In genomic region chr16:88365244-88365865, GRCh38 we compare ENCODE assay signal across 17 cellular contexts. TPM values are rescaled to one million over a fixed set of nuclear protein-coding genes. Genes with fewer than 3 reads are reported as not detected.
DNase-seq lines count a peak whose midpoint lies in the region; ATAC-seq, FAIRE-seq and TF ChIP-seq lines count a peak whose summit lies in the region.
"Had no signal": no experiment of that assay in that cellular context is flagged by ENCODE, and none has a peak within 500 bp of the region (broad histone marks: within the 10 kb centered on the region; RNA-seq: fewer than 3 reads in every experiment).

No MANE protein-coding gene starts in this region.

- no peak overlapping the region for H2BK12ac ChIP-seq in H1 (ENCODE audit: low read depth, low read length)

- no peak overlapping the region for H4K5ac ChIP-seq in H1 (ENCODE audit: insufficient read length, low read depth, low read length)

- FAIRE-seq in H1 (lab: Jason Lieb, UNC): no peak
- no peak for FAIRE-seq in GM19239 (lab: Jason Lieb, UNC)
- FAIRE-seq: RCC 7860 had no signal

- H3K14ac ChIP-seq in H1 (ENCODE audit: insufficient read length): no peak overlapping the region

- no peak overlapping the region for H3K27ac ChIP-seq in H1 (ENCODE audit: low read depth, low read length)
- no peak overlapping the region for H3K27ac ChIP-seq in right lobe of liver
- no peak overlapping the region for H3K27ac ChIP-seq in spleen
- H3K27ac ChIP-seq: 22Rv1 had no signal

- no peak overlapping the region for H3K9ac ChIP-seq in H1 (replicated peaks in 1 of 4; ENCODE audit: extremely low read depth in 1 of 4, low read depth in 3 of 4, low read length in 3 of 4)

- no peak overlapping the region for H3K23ac ChIP-seq in H1 (ENCODE audit: insufficient read length)

- H3K4me1 ChIP-seq in H1 (replicated peaks in 1 of 4; ENCODE audit: control insufficient read depth in 3 of 4, insufficient read depth in 4 of 4, low read length in 3 of 4) (0 out of 7 replicates have a peak, but pooled peaks cover 0 to 2% (median 0%) of the 10 kb centered on the region in 4 experiments), right lobe of liver (no peaks in the 10 kb centered on the region), spleen (no peaks in the 10 kb centered on the region)
- H3K4me1 ChIP-seq: HAP-1 had no signal

- H3K18ac ChIP-seq in H1 (ENCODE audit: extremely low read depth, low read length): no peak overlapping the region

- no peak overlapping the region for H2AFZ ChIP-seq in H1 (ENCODE audit: low read length)

- no peak overlapping the region for H2BK120ac ChIP-seq in H1 (replicated peaks; ENCODE audit: low read depth, low read length)

- POLR2A ChIA-PET in H1 (lab: Charles Lee; ENCODE audit: partially characterized antibody): no interaction called here

- intact Hi-C loops in Right ventricle myocardium inferior (cut with DNase I) (no loop called here), cardiac septum (cut with DNase I) (no loop called here), right lobe of liver (cut with DNase I) (no loop called here), spleen (cut with DNase I; ENCODE audit: low total_unique reads) (no loop called here)

- H4K91ac ChIP-seq in H1 (replicated peaks; ENCODE audit: insufficient read length, low read length): no peak overlapping the region

- DNase-seq in Right ventricle myocardium inferior (ENCODE audit: missing footprints) (peak; percentile 45), cardiac septum (ENCODE audit: low spot score) (no peak), H1 (ENCODE audit: low read depth in 1 of 2, low spot score in 2 of 2) (no peak), right lobe of liver (peak in 2 of 3 donors; percentile 6 to 32), spleen (peak; percentile 37), mesenteric fat pad (ENCODE audit: low spot score) (no peak), GM19239 (ENCODE audit: insufficient read length, low spot score) (no peak), HCEC 1CT (no peak)
- DNase-seq: DMS 273 treated with DMSO at 0.1 percent for 48 hours, DND-41, KG1, NCI-H1694 treated with DMSO at 0.1 percent for 48 hours, NCI-H748 treated with DMSO at 0.1 percent for 48 hours, SHP77 treated with DMSO at 0.1 percent for 48 hours had no signal

- H2BK5ac ChIP-seq in H1 (ENCODE audit: low read depth, low read length): no peak overlapping the region

- H3K4me2 ChIP-seq in H1 (ENCODE audit: insufficient read depth in 1 of 2, low read depth in 2 of 2, low read length in 2 of 2): no peak overlapping the region

- no peak overlapping the region for H3K4ac ChIP-seq in H1 (replicated peaks; ENCODE audit: insufficient read length, low read depth, low read length)

- no peak for ATAC-seq in Right ventricle myocardium inferior
- ATAC-seq in right lobe of liver: no peak

- 90% methylated on average over 6 of the region's 6 CpGs; no CpG with 5 or more reads in 1 of the 2 experiments for WGBS in H1 (ENCODE audit: extremely low coverage in 1 of 2, insufficient coverage in 1 of 2, insufficient read length in 1 of 2, insufficient replicate concordance in 2 of 2, low coverage in 1 of 2, low lambda C conversion rate in 2 of 2, missing lambda C conversion rate in 1 of 2), 2 experiments
- WGBS in right lobe of liver (ENCODE audit: insufficient coverage, low coverage, low lambda C conversion rate, missing lambda C conversion rate): 67% methylated on average over 1 of the region's 6 CpGs
- WGBS in spleen, 5 donors: 83 to 89% (median 85%) methylated on average over 2 to 6 of the region's 6 CpGs

- no peaks in the 10 kb centered on the region for H3K79me2 ChIP-seq in H1 (ENCODE audit: control insufficient read depth in 1 of 2, insufficient read depth in 2 of 2, low read length in 2 of 2)

- peak; percentile 16 to 33; a peak in 2 of 4 replicates for TF ChIP-seq RAD21 in H1 (IDR thresholded peaks at IDR 0.05 in 1 of 2, conservative IDR thresholded peaks at IDR 0.05 in 1 of 2; ENCODE audit: low read depth in 2 of 2, low read length in 2 of 2)

- H3K27me3 ChIP-seq in H1 (replicated peaks in 1 of 4; ENCODE audit: control insufficient read depth in 3 of 4, extremely low read depth in 1 of 4, insufficient read depth in 3 of 4, low read length in 3 of 4) (no peaks in the 10 kb centered on the region), right lobe of liver (no peaks in the 10 kb centered on the region), spleen (replicated peaks in 1 of 7) (peaks cover 0 to 16% (median 0%) of the 10 kb centered on the region in 7 donors)

- CTCF ChIA-PET in H1 (lab: Charles Lee; ENCODE audit: partially characterized antibody): no interaction called here

- TF ChIP-seq CTCF in H1 (IDR thresholded peaks at IDR 0.05; ENCODE audit: control extremely low read depth in 1 of 3, insufficient read depth in 1 of 3, low read depth in 1 of 3, low read length in 3 of 3): peak; percentile 11 to 40 (median 32); a peak in 3 of 4 replicates
- no peak for TF ChIP-seq CTCF in right lobe of liver (IDR thresholded peaks at IDR 0.05)
- TF ChIP-seq CTCF in spleen (IDR thresholded peaks at IDR 0.05 in 8 of 11, conservative IDR thresholded peaks at IDR 0.05 in 3 of 11): no peak

- H4K8ac ChIP-seq in H1 (ENCODE audit: extremely low read depth, insufficient read depth, low read length): no peak overlapping the region

- H3K9me3 ChIP-seq in H1 (ENCODE audit: insufficient read depth in 2 of 2, low read depth in 1 of 2, low read length in 1 of 2): peaks cover 4 to 13% of the 10 kb centered on the region in 2 experiments; a peak in 3 of 4 replicates
- H3K9me3 ChIP-seq in right lobe of liver: no peaks in the 10 kb centered on the region
- peaks cover 0 to 23% (median 19%) of the 10 kb centered on the region in 8 donors for H3K9me3 ChIP-seq in spleen
- H3K9me3 ChIP-seq: HAP-1 had no signal

- H2BK20ac ChIP-seq in H1 (ENCODE audit: low read length): no peak overlapping the region

- H3K36me3 ChIP-seq in H1 (ENCODE audit: control insufficient read depth in 2 of 4, insufficient read depth in 4 of 4, low read length in 3 of 4) (no peaks in the 10 kb centered on the region), right lobe of liver (no peaks in the 10 kb centered on the region), spleen (no peaks in the 10 kb centered on the region)
- H3K36me3 ChIP-seq: HAP-1 had no signal

- no peak for TF ChIP-seq EP300 in H1 (IDR thresholded peaks at IDR 0.05; ENCODE audit: borderline replicate concordance in 1 of 2, low read depth in 2 of 2, low read length in 2 of 2)

- no peaks in the 10 kb centered on the region for H3K79me1 ChIP-seq in H1 (ENCODE audit: low read depth, low read length)

- H3K23me2 ChIP-seq in H1 (ENCODE audit: low read depth, low read length): peaks cover 11% of the 10 kb centered on the region; the same call in 1 of the 2 replicates

- TF ChIP-seq POLR2A in H1 (IDR thresholded peaks at IDR 0.05; ENCODE audit: control extremely low read depth in 1 of 2, low read depth in 2 of 2, low read length in 2 of 2) (no peak), right lobe of liver (IDR thresholded peaks at IDR 0.05) (no peak), spleen (IDR thresholded peaks at IDR 0.05) (no peak)

- H2AK5ac ChIP-seq in H1 (ENCODE audit: low read depth, low read length): no peak overlapping the region

- no peak overlapping the region for H2BK15ac ChIP-seq in H1 (ENCODE audit: low read length)

- peaks cover 0 to 4% of the 10 kb centered on the region in 2 experiments for H4K20me1 ChIP-seq in H1 (replicated peaks in 1 of 2; ENCODE audit: control insufficient read depth in 1 of 2, insufficient read depth in 2 of 2, low read length in 2 of 2)

- no peak overlapping the region for H3K4me3 ChIP-seq in H1 (ENCODE audit: extremely low read depth in 1 of 4, insufficient read depth in 2 of 4, low read depth in 3 of 4, low read length in 4 of 4)
- H3K4me3 ChIP-seq in right lobe of liver: no peak overlapping the region
- H3K4me3 ChIP-seq in spleen: no peak overlapping the region
- H3K4me3 ChIP-seq: HAP-1 had no signal

- peak overlapping the region; percentile 25 for H3K56ac ChIP-seq in H1 (replicated peaks; ENCODE audit: insufficient read length, low read depth, low read length)

TF ChIP-seq in H1, 55 proteins besides CTCF, POLR2A, EP300 and RAD21 (continues in another document):
- TF ChIP-seq TAF1 (IDR thresholded peaks at IDR 0.05; ENCODE audit: low read depth, low read length) (no peak), SIX5 (IDR thresholded peaks at IDR 0.05; ENCODE audit: low read depth, low read length) (no peak), PHF8 (conservative IDR thresholded peaks at IDR 0.05; ENCODE audit: low read depth, low read length) (no peak), CREB1 (IDR thresholded peaks at IDR 0.05) (no peak), CBX8 (IDR thresholded peaks at IDR 0.05; ENCODE audit: borderline replicate concordance, low read depth, low read length) (no peak), MAX (IDR thresholded peaks at IDR 0.05) (no peak), RFX5 (IDR thresholded peaks at IDR 0.05; ENCODE audit: borderline replicate concordance, low read depth, low read length) (no peak)
- TF ChIP-seq, protein P1, sequence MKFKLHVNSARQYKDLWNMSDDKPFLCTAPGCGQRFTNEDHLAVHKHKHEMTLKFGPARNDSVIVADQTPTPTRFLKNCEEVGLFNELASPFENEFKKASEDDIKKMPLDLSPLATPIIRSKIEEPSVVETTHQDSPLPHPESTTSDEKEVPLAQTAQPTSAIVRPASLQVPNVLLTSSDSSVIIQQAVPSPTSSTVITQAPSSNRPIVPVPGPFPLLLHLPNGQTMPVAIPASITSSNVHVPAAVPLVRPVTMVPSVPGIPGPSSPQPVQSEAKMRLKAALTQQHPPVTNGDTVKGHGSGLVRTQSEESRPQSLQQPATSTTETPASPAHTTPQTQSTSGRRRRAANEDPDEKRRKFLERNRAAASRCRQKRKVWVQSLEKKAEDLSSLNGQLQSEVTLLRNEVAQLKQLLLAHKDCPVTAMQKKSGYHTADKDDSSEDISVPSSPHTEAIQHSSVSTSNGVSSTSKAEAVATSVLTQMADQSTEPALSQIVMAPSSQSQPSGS (IDR thresholded peaks at IDR 0.05; ENCODE audit: low read length): no peak

RNA-seq across cellular contexts. Expression of gene ZNF469, which starts 17.4 kb away (rescaled TPM):
- total RNA-seq in Right ventricle myocardium inferior: 0.92 TPM
- total RNA-seq in cardiac septum: 1.5 TPM
- 1.8 and 2.0 TPM in 2 replicates for total RNA-seq in H1 (2021; fragmentation: NEBNext Ultra II Directional; extraction: Animal tissue kit (Norgen Biotek cat#: 25700))
- polyA plus RNA-seq in H1 (2011; rRNA removed): 0.30 and 0.53 TPM in 2 replicates
- 0.23 TPM for polyA plus RNA-seq in H1 (2011; cell fraction: cytosol; rRNA removed)
- polyA plus RNA-seq in H1 (2011; cell fraction: nucleus; rRNA removed): 1.1 TPM
- polyA plus RNA-seq in H1 (2012, experiment 1 of 2): 0.54 to 0.96 TPM (median 0.90 TPM) in 4 replicates
- 0.63 TPM for polyA plus RNA-seq in H1 (2012, experiment 2 of 2)
- polyA plus RNA-seq in H1 (2013, experiment 1 of 2): 0.45 TPM
- 0.42 TPM for polyA plus RNA-seq in H1 (2013, experiment 2 of 2)
- polyA minus RNA-seq in H1 (2011; rRNA and poly(A)+ RNA removed): 0.32 and 0.41 TPM in 2 replicates
- 1.1 TPM for polyA minus RNA-seq in H1 (2011; cell fraction: cytosol; rRNA and poly(A)+ RNA removed)
- polyA minus RNA-seq in H1 (2011; cell fraction: nucleus; rRNA and poly(A)+ RNA removed): 1.5 TPM
- 1 to 10 TPM in 2 of 6 experiments, under 1 TPM in 4; 0.22 to 1.3 (median 0.37) TPM for total RNA-seq in right lobe of liver
- 1 to 10 TPM; 2.4 to 8.0 (median 4.0) TPM for total RNA-seq in spleen
- polyA plus RNA-seq in spleen: under 1 TPM; 0.27 to 0.96 (median 0.35) TPM
- 2.5 TPM for total RNA-seq in mesenteric fat pad

Comparison
In these comparisons a context has a peak if more than half of its experiments do, and no peak if none do; other contexts are left out.
1. DNase-seq: peak in Right ventricle myocardium inferior (single experiment), right lobe of liver (2 of 3) and spleen (single experiment); none in cardiac septum (single experiment), H1 (0 of 2), mesenteric fat pad (single experiment), GM19239 (single experiment) and HCEC 1CT (single experiment).
2. CTCF ChIP-seq: peak in H1 (3 of 3); none in right lobe of liver (0 of 4) and spleen (0 of 11).